In the genomic region with DNA sequence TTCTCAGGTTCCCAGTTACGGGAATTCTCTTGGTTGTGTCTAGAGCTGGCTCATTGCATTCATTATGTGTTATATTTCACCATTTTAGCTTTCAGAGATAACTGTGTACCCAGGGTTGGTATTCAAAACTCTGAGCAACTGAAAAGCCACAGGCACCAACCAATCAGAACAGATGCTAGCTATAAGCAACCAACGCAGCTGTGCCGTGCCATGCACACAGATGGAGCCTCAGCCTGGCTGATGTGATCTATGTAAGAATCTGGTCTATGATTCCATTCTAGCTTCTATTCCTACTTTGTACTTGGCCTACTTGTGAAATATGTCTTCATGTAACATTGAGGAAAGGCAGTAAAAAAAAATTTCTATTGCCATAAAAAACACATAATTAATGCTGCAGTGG, we compare ENCODE assay signal across 1 cellular context.
TF ChIP-seq lines count a peak whose summit lies in the region.

No MANE protein-coding gene starts in this region.

TF ChIP-seq in GM23338, 12 proteins besides CTCF, POLR2A, EP300 and RAD21 (continued from another document):
- TF ChIP-seq, protein P1, sequence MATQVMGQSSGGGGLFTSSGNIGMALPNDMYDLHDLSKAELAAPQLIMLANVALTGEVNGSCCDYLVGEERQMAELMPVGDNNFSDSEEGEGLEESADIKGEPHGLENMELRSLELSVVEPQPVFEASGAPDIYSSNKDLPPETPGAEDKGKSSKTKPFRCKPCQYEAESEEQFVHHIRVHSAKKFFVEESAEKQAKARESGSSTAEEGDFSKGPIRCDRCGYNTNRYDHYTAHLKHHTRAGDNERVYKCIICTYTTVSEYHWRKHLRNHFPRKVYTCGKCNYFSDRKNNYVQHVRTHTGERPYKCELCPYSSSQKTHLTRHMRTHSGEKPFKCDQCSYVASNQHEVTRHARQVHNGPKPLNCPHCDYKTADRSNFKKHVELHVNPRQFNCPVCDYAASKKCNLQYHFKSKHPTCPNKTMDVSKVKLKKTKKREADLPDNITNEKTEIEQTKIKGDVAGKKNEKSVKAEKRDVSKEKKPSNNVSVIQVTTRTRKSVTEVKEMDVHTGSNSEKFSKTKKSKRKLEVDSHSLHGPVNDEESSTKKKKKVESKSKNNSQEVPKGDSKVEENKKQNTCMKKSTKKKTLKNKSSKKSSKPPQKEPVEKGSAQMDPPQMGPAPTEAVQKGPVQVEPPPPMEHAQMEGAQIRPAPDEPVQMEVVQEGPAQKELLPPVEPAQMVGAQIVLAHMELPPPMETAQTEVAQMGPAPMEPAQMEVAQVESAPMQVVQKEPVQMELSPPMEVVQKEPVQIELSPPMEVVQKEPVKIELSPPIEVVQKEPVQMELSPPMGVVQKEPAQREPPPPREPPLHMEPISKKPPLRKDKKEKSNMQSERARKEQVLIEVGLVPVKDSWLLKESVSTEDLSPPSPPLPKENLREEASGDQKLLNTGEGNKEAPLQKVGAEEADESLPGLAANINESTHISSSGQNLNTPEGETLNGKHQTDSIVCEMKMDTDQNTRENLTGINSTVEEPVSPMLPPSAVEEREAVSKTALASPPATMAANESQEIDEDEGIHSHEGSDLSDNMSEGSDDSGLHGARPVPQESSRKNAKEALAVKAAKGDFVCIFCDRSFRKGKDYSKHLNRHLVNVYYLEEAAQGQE (IDR thresholded peaks at IDR 0.05; ENCODE audit: unreplicated experiment) = no peak
- TF ChIP-seq ZNF331 (CRISPR knock-in tag; IDR thresholded peaks at IDR 0.05; ENCODE audit: low read depth) = no peak
- no peak for TF ChIP-seq EZH2 (IDR thresholded peaks at IDR 0.05; ENCODE audit: low read depth, unreplicated experiment)
- no peak for TF ChIP-seq EZH2phosphoT487 (IDR thresholded peaks at IDR 0.05; ENCODE audit: unreplicated experiment)
- TF ChIP-seq, protein P2, sequence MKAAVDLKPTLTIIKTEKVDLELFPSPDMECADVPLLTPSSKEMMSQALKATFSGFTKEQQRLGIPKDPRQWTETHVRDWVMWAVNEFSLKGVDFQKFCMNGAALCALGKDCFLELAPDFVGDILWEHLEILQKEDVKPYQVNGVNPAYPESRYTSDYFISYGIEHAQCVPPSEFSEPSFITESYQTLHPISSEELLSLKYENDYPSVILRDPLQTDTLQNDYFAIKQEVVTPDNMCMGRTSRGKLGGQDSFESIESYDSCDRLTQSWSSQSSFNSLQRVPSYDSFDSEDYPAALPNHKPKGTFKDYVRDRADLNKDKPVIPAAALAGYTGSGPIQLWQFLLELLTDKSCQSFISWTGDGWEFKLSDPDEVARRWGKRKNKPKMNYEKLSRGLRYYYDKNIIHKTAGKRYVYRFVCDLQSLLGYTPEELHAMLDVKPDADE (IDR thresholded peaks at IDR 0.05) = no peak
- TF ChIP-seq POLR2AphosphoS5 (IDR thresholded peaks at IDR 0.05; ENCODE audit: low read depth) = no peak
- no peak for TF ChIP-seq STAT1 (IDR thresholded peaks at IDR 0.05; ENCODE audit: unreplicated experiment)
- TF ChIP-seq CREB1 (CRISPR knock-in tag; IDR thresholded peaks at IDR 0.05; ENCODE audit: low read depth) = no peak
- TF ChIP-seq, protein P3, sequence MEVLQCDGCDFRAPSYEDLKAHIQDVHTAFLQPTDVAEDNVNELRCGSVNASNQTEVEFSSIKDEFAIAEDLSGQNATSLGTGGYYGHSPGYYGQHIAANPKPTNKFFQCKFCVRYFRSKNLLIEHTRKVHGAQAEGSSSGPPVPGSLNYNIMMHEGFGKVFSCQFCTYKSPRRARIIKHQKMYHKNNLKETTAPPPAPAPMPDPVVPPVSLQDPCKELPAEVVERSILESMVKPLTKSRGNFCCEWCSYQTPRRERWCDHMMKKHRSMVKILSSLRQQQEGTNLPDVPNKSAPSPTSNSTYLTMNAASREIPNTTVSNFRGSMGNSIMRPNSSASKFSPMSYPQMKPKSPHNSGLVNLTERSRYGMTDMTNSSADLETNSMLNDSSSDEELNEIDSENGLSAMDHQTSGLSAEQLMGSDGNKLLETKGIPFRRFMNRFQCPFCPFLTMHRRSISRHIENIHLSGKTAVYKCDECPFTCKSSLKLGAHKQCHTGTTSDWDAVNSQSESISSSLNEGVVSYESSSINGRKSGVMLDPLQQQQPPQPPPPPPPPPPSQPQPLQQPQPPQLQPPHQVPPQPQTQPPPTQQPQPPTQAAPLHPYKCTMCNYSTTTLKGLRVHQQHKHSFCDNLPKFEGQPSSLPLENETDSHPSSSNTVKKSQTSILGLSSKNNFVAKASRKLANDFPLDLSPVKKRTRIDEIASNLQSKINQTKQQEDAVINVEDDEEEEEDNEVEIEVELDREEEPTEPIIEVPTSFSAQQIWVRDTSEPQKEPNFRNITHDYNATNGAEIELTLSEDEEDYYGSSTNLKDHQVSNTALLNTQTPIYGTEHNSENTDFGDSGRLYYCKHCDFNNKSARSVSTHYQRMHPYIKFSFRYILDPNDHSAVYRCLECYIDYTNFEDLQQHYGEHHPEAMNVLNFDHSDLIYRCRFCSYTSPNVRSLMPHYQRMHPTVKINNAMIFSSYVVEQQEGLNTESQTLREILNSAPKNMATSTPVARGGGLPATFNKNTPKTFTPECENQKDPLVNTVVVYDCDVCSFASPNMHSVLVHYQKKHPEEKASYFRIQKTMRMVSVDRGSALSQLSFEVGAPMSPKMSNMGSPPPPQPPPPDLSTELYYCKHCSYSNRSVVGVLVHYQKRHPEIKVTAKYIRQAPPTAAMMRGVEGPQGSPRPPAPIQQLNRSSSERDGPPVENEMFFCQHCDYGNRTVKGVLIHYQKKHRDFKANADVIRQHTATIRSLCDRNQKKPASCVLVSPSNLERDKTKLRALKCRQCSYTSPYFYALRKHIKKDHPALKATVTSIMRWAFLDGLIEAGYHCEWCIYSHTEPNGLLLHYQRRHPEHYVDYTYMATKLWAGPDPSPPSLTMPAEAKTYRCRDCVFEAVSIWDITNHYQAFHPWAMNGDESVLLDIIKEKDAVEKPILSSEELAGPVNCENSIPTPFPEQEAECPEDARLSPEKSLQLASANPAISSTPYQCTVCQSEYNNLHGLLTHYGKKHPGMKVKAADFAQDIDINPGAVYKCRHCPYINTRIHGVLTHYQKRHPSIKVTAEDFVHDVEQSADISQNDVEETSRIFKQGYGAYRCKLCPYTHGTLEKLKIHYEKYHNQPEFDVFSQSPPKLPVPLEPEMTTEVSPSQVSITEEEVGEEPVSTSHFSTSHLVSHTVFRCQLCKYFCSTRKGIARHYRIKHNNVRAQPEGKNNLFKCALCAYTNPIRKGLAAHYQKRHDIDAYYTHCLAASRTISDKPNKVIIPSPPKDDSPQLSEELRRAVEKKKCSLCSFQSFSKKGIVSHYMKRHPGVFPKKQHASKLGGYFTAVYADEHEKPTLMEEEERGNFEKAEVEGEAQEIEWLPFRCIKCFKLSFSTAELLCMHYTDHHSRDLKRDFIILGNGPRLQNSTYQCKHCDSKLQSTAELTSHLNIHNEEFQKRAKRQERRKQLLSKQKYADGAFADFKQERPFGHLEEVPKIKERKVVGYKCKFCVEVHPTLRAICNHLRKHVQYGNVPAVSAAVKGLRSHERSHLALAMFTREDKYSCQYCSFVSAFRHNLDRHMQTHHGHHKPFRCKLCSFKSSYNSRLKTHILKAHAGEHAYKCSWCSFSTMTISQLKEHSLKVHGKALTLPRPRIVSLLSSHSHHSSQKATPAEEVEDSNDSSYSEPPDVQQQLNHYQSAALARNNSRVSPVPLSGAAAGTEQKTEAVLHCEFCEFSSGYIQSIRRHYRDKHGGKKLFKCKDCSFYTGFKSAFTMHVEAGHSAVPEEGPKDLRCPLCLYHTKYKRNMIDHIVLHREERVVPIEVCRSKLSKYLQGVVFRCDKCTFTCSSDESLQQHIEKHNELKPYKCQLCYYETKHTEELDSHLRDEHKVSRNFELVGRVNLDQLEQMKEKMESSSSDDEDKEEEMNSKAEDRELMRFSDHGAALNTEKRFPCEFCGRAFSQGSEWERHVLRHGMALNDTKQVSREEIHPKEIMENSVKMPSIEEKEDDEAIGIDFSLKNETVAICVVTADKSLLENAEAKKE (CRISPR knock-in tag; IDR thresholded peaks at IDR 0.05) = no peak
- no peak for TF ChIP-seq ZNF114 (CRISPR knock-in tag; IDR thresholded peaks at IDR 0.05)
- no peak for TF ChIP-seq JUNB (IDR thresholded peaks at IDR 0.05; ENCODE audit: unreplicated experiment)
